In the genomic region with DNA sequence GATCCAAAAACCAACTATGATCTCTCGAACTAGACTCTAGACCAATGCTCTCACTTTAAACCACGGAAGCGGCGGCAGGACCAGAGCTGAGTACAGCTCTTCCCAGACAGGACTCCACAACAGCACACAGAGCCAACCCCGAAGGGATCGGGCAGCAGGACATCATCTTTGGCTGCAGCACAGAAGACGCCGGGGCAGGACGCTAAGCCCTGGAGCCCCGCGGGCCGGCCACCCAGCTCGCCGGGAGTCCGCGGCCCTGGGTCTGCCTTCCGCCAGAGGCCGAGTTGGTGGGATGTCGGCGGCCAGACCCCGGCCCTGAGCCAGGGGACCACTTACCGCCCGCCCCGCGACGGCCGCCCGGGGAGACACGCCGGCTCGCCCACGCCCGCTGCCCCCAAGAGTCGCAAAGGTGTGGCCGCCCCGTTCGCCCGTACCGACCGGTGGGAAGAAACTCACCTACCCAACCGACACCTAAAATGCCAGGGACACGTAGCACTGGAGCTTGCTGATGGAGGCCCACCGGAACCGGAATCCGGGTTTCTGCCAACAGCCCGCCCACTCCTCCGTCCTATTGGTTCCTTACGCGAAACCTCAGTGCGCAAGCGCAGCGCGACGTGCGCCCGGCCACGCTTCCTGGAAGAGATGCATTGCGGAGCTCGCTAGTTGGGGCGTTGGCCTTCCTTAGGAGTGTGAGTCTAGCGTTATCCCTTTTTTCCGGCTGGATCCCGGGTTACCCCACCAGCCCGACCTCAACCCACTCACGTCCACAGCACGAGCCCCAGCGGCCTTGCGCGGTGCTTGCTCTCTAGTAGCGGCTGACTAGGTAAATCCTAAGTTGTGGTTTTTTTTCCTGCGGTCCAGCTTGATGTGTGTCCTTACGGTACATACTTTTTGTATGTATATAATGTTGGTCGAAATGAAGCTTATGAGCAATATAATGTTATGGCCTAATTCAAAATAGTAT, we compare ENCODE assay signal across 1 cellular context.
TF ChIP-seq lines count a peak whose summit lies in the region.

A gene (minus strand): TSS at position 510 of the 964 bp plus-strand sequence. CDS start 1,623 bp downstream, outside the sequence.

TF ChIP-seq in K562, 482 proteins besides CTCF, POLR2A, EP300 and RAD21 (continued from another document and continues in another):
- TF ChIP-seq, protein P1, sequence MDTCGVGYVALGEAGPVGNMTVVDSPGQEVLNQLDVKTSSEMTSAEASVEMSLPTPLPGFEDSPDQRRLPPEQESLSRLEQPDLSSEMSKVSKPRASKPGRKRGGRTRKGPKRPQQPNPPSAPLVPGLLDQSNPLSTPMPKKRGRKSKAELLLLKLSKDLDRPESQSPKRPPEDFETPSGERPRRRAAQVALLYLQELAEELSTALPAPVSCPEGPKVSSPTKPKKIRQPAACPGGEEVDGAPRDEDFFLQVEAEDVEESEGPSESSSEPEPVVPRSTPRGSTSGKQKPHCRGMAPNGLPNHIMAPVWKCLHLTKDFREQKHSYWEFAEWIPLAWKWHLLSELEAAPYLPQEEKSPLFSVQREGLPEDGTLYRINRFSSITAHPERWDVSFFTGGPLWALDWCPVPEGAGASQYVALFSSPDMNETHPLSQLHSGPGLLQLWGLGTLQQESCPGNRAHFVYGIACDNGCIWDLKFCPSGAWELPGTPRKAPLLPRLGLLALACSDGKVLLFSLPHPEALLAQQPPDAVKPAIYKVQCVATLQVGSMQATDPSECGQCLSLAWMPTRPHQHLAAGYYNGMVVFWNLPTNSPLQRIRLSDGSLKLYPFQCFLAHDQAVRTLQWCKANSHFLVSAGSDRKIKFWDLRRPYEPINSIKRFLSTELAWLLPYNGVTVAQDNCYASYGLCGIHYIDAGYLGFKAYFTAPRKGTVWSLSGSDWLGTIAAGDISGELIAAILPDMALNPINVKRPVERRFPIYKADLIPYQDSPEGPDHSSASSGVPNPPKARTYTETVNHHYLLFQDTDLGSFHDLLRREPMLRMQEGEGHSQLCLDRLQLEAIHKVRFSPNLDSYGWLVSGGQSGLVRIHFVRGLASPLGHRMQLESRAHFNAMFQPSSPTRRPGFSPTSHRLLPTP (IDR thresholded peaks at IDR 0.05; ENCODE audit: borderline replicate concordance, extremely low read depth, insufficient read length) = no peak
- no peak for TF ChIP-seq CBFA2T3 (IDR thresholded peaks at IDR 0.05)
- no peak for TF ChIP-seq ZNF830 (CRISPR knock-in tag; IDR thresholded peaks at IDR 0.05)
- no peak for TF ChIP-seq ZNF561 (CRISPR knock-in tag; conservative IDR thresholded peaks at IDR 0.05)
- TF ChIP-seq SPI1 (IDR thresholded peaks at IDR 0.05; ENCODE audit: borderline replicate concordance, low read depth, low read length) = no peak
- TF ChIP-seq, protein P2, sequence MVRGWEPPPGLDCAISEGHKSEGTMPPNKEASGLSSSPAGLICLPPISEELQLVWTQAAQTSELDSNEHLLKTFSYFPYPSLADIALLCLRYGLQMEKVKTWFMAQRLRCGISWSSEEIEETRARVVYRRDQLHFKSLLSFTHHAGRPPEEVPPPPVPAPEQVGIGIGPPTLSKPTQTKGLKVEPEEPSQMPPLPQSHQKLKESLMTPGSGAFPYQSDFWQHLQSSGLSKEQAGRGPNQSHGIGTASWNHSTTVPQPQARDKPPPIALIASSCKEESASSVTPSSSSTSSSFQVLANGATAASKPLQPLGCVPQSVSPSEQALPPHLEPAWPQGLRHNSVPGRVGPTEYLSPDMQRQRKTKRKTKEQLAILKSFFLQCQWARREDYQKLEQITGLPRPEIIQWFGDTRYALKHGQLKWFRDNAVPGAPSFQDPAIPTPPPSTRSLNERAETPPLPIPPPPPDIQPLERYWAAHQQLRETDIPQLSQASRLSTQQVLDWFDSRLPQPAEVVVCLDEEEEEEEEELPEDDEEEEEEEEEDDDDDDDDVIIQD (CRISPR knock-in tag; IDR thresholded peaks at IDR 0.05) = no peak
- TF ChIP-seq, protein P3, sequence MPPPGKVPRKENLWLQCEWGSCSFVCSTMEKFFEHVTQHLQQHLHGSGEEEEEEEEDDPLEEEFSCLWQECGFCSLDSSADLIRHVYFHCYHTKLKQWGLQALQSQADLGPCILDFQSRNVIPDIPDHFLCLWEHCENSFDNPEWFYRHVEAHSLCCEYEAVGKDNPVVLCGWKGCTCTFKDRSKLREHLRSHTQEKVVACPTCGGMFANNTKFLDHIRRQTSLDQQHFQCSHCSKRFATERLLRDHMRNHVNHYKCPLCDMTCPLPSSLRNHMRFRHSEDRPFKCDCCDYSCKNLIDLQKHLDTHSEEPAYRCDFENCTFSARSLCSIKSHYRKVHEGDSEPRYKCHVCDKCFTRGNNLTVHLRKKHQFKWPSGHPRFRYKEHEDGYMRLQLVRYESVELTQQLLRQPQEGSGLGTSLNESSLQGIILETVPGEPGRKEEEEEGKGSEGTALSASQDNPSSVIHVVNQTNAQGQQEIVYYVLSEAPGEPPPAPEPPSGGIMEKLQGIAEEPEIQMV (tag; conservative IDR thresholded peaks at IDR 0.05; ENCODE audit: low read depth) = no peak
- TF ChIP-seq OTX1 (CRISPR knock-in tag; IDR thresholded peaks at IDR 0.05) = 0 out of 2 replicates have a peak, but pooled peaks have one; percentile 7
- TF ChIP-seq, protein P4, sequence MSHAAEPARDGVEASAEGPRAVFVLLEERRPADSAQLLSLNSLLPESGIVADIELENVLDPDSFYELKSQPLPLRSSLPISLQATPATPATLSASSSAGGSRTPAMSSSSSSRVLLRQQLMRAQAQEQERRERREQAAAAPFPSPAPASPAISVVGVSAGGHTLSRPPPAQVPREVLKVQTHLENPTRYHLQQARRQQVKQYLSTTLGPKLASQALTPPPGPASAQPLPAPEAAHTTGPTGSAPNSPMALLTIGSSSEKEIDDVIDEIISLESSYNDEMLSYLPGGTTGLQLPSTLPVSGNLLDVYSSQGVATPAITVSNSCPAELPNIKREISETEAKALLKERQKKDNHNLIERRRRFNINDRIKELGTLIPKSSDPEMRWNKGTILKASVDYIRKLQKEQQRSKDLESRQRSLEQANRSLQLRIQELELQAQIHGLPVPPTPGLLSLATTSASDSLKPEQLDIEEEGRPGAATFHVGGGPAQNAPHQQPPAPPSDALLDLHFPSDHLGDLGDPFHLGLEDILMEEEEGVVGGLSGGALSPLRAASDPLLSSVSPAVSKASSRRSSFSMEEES (CRISPR knock-in tag; IDR thresholded peaks at IDR 0.05) = no peak
- TF ChIP-seq, protein P5, sequence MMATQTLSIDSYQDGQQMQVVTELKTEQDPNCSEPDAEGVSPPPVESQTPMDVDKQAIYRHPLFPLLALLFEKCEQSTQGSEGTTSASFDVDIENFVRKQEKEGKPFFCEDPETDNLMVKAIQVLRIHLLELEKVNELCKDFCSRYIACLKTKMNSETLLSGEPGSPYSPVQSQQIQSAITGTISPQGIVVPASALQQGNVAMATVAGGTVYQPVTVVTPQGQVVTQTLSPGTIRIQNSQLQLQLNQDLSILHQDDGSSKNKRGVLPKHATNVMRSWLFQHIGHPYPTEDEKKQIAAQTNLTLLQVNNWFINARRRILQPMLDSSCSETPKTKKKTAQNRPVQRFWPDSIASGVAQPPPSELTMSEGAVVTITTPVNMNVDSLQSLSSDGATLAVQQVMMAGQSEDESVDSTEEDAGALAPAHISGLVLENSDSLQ (IDR thresholded peaks at IDR 0.05) = peak; percentile 54; the same call in 1 of the 2 replicates
- TF ChIP-seq KHSRP (IDR thresholded peaks at IDR 0.05) = no peak
- no peak for TF ChIP-seq RBM15 (IDR thresholded peaks at IDR 0.05; ENCODE audit: insufficient read depth, low read length)
- no peak for TF ChIP-seq ZNF143 (CRISPR knock-in tag; IDR thresholded peaks at IDR 0.05)
- peak; percentile 12 to 71; a peak in 2 of 4 replicates for TF ChIP-seq SIN3A (IDR thresholded peaks at IDR 0.05; ENCODE audit: borderline replicate concordance in 2 of 2, control insufficient read depth in 1 of 2, low read depth in 2 of 2, low read length in 2 of 2)
- no peak for TF ChIP-seq NCOA1 (IDR thresholded peaks at IDR 0.05; ENCODE audit: low read depth)
- TF ChIP-seq ZNF551 (CRISPR knock-in tag; IDR thresholded peaks at IDR 0.05) = no peak
- TF ChIP-seq NEUROD1 (IDR thresholded peaks at IDR 0.05; ENCODE audit: borderline replicate concordance, low read depth, low read length, partially characterized antibody) = peak; percentile 36
- TF ChIP-seq, protein P6, sequence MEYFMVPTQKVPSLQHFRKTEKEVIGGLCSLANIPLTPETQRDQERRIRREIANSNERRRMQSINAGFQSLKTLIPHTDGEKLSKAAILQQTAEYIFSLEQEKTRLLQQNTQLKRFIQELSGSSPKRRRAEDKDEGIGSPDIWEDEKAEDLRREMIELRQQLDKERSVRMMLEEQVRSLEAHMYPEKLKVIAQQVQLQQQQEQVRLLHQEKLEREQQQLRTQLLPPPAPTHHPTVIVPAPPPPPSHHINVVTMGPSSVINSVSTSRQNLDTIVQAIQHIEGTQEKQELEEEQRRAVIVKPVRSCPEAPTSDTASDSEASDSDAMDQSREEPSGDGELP (CRISPR knock-in tag; IDR thresholded peaks at IDR 0.05; ENCODE audit: borderline replicate concordance) = peak; percentile 47; the same call in 1 of the 2 replicates
- TF ChIP-seq, protein P7, sequence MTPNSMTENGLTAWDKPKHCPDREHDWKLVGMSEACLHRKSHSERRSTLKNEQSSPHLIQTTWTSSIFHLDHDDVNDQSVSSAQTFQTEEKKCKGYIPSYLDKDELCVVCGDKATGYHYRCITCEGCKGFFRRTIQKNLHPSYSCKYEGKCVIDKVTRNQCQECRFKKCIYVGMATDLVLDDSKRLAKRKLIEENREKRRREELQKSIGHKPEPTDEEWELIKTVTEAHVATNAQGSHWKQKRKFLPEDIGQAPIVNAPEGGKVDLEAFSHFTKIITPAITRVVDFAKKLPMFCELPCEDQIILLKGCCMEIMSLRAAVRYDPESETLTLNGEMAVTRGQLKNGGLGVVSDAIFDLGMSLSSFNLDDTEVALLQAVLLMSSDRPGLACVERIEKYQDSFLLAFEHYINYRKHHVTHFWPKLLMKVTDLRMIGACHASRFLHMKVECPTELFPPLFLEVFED (CRISPR knock-in tag; conservative IDR thresholded peaks at IDR 0.05) = no peak
- no peak for TF ChIP-seq BDP1 (IDR thresholded peaks at IDR 0.05; ENCODE audit: insufficient read depth, insufficient read length)
- no peak for TF ChIP-seq SMAD3 (CRISPR knock-in tag; conservative IDR thresholded peaks at IDR 0.05)
- no peak for TF ChIP-seq CBX8 (IDR thresholded peaks at IDR 0.05; ENCODE audit: borderline replicate concordance, extremely low read depth, low read depth, low read length, poor library complexity, severe bottlenecking)
- TF ChIP-seq, protein P8, sequence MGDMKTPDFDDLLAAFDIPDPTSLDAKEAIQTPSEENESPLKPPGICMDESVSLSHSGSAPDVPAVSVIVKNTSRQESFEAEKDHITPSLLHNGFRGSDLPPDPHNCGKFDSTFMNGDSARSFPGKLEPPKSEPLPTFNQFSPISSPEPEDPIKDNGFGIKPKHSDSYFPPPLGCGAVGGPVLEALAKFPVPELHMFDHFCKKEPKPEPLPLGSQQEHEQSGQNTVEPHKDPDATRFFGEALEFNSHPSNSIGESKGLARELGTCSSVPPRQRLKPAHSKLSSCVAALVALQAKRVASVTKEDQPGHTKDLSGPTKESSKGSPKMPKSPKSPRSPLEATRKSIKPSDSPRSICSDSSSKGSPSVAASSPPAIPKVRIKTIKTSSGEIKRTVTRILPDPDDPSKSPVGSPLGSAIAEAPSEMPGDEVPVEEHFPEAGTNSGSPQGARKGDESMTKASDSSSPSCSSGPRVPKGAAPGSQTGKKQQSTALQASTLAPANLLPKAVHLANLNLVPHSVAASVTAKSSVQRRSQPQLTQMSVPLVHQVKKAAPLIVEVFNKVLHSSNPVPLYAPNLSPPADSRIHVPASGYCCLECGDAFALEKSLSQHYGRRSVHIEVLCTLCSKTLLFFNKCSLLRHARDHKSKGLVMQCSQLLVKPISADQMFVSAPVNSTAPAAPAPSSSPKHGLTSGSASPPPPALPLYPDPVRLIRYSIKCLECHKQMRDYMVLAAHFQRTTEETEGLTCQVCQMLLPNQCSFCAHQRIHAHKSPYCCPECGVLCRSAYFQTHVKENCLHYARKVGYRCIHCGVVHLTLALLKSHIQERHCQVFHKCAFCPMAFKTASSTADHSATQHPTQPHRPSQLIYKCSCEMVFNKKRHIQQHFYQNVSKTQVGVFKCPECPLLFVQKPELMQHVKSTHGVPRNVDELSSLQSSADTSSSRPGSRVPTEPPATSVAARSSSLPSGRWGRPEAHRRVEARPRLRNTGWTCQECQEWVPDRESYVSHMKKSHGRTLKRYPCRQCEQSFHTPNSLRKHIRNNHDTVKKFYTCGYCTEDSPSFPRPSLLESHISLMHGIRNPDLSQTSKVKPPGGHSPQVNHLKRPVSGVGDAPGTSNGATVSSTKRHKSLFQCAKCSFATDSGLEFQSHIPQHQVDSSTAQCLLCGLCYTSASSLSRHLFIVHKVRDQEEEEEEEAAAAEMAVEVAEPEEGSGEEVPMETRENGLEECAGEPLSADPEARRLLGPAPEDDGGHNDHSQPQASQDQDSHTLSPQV (IDR thresholded peaks at IDR 0.05) = no peak
- TF ChIP-seq ZNF707 (CRISPR knock-in tag; conservative IDR thresholded peaks at IDR 0.05) = no peak
- no peak for TF ChIP-seq NCOA6 (IDR thresholded peaks at IDR 0.05)
- no peak for TF ChIP-seq SIRT6 (IDR thresholded peaks at IDR 0.05; ENCODE audit: low read depth, low read length)
- no peak; the same call in 1 of the 2 replicates for TF ChIP-seq ZNF232 (CRISPR knock-in tag; IDR thresholded peaks at IDR 0.05)
- TF ChIP-seq PYGO2 (tag; IDR thresholded peaks at IDR 0.05) = no peak
- 0 out of 2 replicates have a peak, but pooled peaks have one; percentile 51 for TF ChIP-seq RNF2 (IDR thresholded peaks at IDR 0.05)
- TF ChIP-seq MEF2D (tag; conservative IDR thresholded peaks at IDR 0.05; ENCODE audit: low read depth) = no peak
- TF ChIP-seq, protein P9, sequence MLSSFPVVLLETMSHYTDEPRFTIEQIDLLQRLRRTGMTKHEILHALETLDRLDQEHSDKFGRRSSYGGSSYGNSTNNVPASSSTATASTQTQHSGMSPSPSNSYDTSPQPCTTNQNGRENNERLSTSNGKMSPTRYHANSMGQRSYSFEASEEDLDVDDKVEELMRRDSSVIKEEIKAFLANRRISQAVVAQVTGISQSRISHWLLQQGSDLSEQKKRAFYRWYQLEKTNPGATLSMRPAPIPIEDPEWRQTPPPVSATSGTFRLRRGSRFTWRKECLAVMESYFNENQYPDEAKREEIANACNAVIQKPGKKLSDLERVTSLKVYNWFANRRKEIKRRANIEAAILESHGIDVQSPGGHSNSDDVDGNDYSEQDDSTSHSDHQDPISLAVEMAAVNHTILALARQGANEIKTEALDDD (IDR thresholded peaks at IDR 0.05) = peak; percentile 71
- TF ChIP-seq POLR3A (IDR thresholded peaks at IDR 0.05; ENCODE audit: borderline replicate concordance, extremely low read depth, insufficient read depth, insufficient read length) = no peak
- peak in 1 of 2 experiments; percentile 71; a peak in 1 of 4 replicates for TF ChIP-seq KDM4B (IDR thresholded peaks at IDR 0.05; ENCODE audit: borderline replicate concordance in 2 of 2, low read depth in 1 of 2)
- TF ChIP-seq TAF1 (IDR thresholded peaks at IDR 0.05; ENCODE audit: control insufficient read depth, extremely low read depth, insufficient read depth, low read length, severe bottlenecking) = peak; percentile 95
- TF ChIP-seq GATAD2A (IDR thresholded peaks at IDR 0.05) = no peak
- no peak for TF ChIP-seq TRIM28 (IDR thresholded peaks at IDR 0.05)
- no peak for TF ChIP-seq TCF7L2 (IDR thresholded peaks at IDR 0.05; ENCODE audit: low read depth, low read length)
